In genomic region chr5:58317009-58317408, GRCh38 we compare ENCODE assay signal across 1 cellular context.
TF ChIP-seq lines count a peak whose summit lies in the region.

No MANE protein-coding gene starts in this region.

TF ChIP-seq in IMR-90, 13 proteins besides CTCF, POLR2A, EP300 and RAD21:
- TF ChIP-seq CHD1 (IDR thresholded peaks at IDR 0.05; ENCODE audit: low read depth, low read length) (no peak), RFX5 (IDR thresholded peaks at IDR 0.05; ENCODE audit: low read depth, low read length) (no peak), NFE2L2 (IDR thresholded peaks at IDR 0.05; ENCODE audit: low read depth, low read length) (no peak), USF2 (IDR thresholded peaks at IDR 0.05; ENCODE audit: low read depth, low read length) (no peak), MXI1 (IDR thresholded peaks at IDR 0.05; ENCODE audit: borderline replicate concordance, low read depth, low read length) (no peak), MAZ (IDR thresholded peaks at IDR 0.05; ENCODE audit: borderline replicate concordance, low read depth, low read length) (no peak), RCOR1 (IDR thresholded peaks at IDR 0.05; ENCODE audit: insufficient replicate concordance, low read length) (no peak), CEBPB (IDR thresholded peaks at IDR 0.05; ENCODE audit: low read depth, low read length) (no peak), MAFK (IDR thresholded peaks at IDR 0.05; ENCODE audit: low read depth, low read length) (no peak), BHLHE40 (IDR thresholded peaks at IDR 0.05; ENCODE audit: low read depth, low read length) (no peak), FOS (IDR thresholded peaks at IDR 0.05; ENCODE audit: low read depth, low read length) (no peak), SMC3 (IDR thresholded peaks at IDR 0.05; ENCODE audit: low read depth, low read length) (no peak)
- TF ChIP-seq, protein P1, sequence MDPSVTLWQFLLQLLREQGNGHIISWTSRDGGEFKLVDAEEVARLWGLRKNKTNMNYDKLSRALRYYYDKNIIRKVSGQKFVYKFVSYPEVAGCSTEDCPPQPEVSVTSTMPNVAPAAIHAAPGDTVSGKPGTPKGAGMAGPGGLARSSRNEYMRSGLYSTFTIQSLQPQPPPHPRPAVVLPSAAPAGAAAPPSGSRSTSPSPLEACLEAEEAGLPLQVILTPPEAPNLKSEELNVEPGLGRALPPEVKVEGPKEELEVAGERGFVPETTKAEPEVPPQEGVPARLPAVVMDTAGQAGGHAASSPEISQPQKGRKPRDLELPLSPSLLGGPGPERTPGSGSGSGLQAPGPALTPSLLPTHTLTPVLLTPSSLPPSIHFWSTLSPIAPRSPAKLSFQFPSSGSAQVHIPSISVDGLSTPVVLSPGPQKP (IDR thresholded peaks at IDR 0.05; ENCODE audit: borderline replicate concordance, low read depth, low read length): no peak
